ENCODE assay signal across 27 cellular contexts in the genomic region with DNA sequence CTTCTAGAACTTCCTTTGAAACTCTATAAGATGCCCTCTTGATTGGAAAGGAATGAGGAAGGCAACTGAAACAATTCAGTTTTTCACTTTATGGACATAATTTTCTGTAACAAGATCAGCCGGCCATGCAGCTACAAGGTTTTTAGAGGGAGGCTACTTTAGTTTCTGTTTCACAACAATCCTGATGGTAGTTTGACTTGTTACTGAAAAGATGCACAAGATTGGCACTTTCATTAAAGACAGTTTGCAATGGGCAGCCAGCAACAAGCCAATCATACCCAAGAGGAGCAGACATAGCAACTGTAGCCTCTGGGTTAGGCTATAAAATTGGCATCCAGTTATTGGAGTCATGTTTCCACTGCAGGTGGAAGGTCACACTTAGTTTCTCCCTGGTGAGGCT.
A peak's percentile ranks its signal among the peaks of the same experiment; 100 is the strongest.
DNase-seq lines count a peak whose midpoint lies in the region; ATAC-seq and TF ChIP-seq lines count a peak whose summit lies in the region.
"Had no signal": no experiment of that assay in that cellular context is flagged by ENCODE, and none has a peak within 500 bp of the region (broad histone marks: within the 10 kb centered on the region; RNA-seq: fewer than 3 reads in every experiment).

No MANE protein-coding gene starts in this region.

- H3K4me1 ChIP-seq in SK-N-SH (ENCODE audit: control insufficient read depth in 1 of 2, insufficient read depth in 2 of 2, low read depth in 1 of 2, low read length in 1 of 2) (0 out of 4 replicates have a peak, but pooled peaks cover 0 to 10% of the 10 kb centered on the region in 2 experiments), adipocyte (ENCODE audit: control insufficient read depth, insufficient read depth, low read length) (peaks cover 19% of the 10 kb centered on the region)
- H3K4me1 ChIP-seq: adrenal gland, BE2C, parathyroid adenoma, right lobe of liver had no signal

- H3K27ac Mint-ChIP-seq in natural killer cell = peak overlapping the region in 1 of 2 donors; percentile 64
- H3K27ac Mint-ChIP-seq in type B pancreatic cell = peak overlapping the region; percentile 79
- H3K27ac Mint-ChIP-seq in WTC11 = no peak overlapping the region
- H3K27ac Mint-ChIP-seq: activated CD8-positive, alpha-beta T cell treated with anti-CD3 and anti-CD28 coated beads, Interleukin-2, amount 10 ng/mL, durations not matched to agents 7 days and 5 days; activated T-cell treated with anti-CD3 and anti-CD28 coated beads, Interleukin-2, amount 50 U/mL, for 24 hours; dendritic cell treated with granulocyte-macrophage colony-stimulating factor and Interleukin-4, amounts not matched to agents 40 ng/mL and 50 ng/mL, for 4 days; nephron had no signal

- H3K4me3 Mint-ChIP-seq in natural killer cell (no peak overlapping the region), type B pancreatic cell (no peak overlapping the region), WTC11 (no peak overlapping the region)
- H3K4me3 Mint-ChIP-seq: activated CD8-positive, alpha-beta T cell treated with anti-CD3 and anti-CD28 coated beads, Interleukin-2, amount 10 ng/mL, durations not matched to agents 7 days and 5 days; activated T-cell treated with anti-CD3 and anti-CD28 coated beads, Interleukin-2, amount 50 U/mL, for 24 hours; dendritic cell treated with granulocyte-macrophage colony-stimulating factor and Interleukin-4, amounts not matched to agents 40 ng/mL and 50 ng/mL, for 4 days; nephron had no signal

- no peaks in the 10 kb centered on the region for H3K9me2 ChIP-seq in SK-N-SH

- POLR2A ChIA-PET in SK-N-SH (lab: Yijun Ruan, JAX) = no interaction called here
- POLR2A ChIA-PET in WTC11 (lab: Charles Lee) = no interaction called here

- intact Hi-C loops in natural killer cell (cut with micrococcal nuclease) = no loop called here
- intact Hi-C loops in sciatic nerve (cut with DNase I) = no loop called here

- TF ChIP-seq CTCF in SK-N-SH (IDR thresholded peaks at IDR 0.05) = no peak
- TF ChIP-seq CTCF in natural killer cell (IDR thresholded peaks at IDR 0.05) = no peak
- no peak for TF ChIP-seq CTCF in type B pancreatic cell (conservative IDR thresholded peaks at IDR 0.05)
- no peak for TF ChIP-seq CTCF in WTC11 (IDR thresholded peaks at IDR 0.05)

- CTCF ChIA-PET in SK-N-SH (lab: Yijun Ruan, JAX) = no interaction called here
- CTCF ChIA-PET in WTC11 (lab: Charles Lee) = no interaction called here

- ATAC-seq in SK-N-SH treated with all-trans-retinoic acid at 6 μM for 48 hours (no peak), natural killer cell (peak in 2 of 3 donors; percentile 36 to 37), sciatic nerve (no peak), WTC11 (no peak)
- ATAC-seq: activated CD4-positive, CD25-positive, alpha-beta regulatory T cell treated with anti-CD3 and anti-CD28 coated beads, Interleukin-2, amount 50 U/mL, for 24 hours; activated CD8-positive, alpha-beta T cell treated with anti-CD3 and anti-CD28 coated beads, Interleukin-2, amount 10 ng/mL, durations not matched to agents 7 days and 5 days; GM12878; left colon; right lobe of liver had no signal

- H4K20me1 ChIP-seq in SK-N-SH (ENCODE audit: insufficient read depth) = no peaks in the 10 kb centered on the region

- no peak for TF ChIP-seq RAD21 in SK-N-SH (IDR thresholded peaks at IDR 0.05; ENCODE audit: low read length)

- H3K4me1 Mint-ChIP-seq in natural killer cell (peaks cover 37 to 49% of the 10 kb centered on the region in 2 donors), type B pancreatic cell (ENCODE audit: unreplicated experiment) (peaks cover 6% of the 10 kb centered on the region), WTC11 (no peaks in the 10 kb centered on the region)

- H3K4me3 ChIP-seq in SK-N-SH (ENCODE audit: low read depth in 2 of 2, low read length in 1 of 2) (no peak overlapping the region), adipocyte (ENCODE audit: low read length) (peak overlapping the region; percentile 17)
- H3K4me3 ChIP-seq: adrenal gland, cardiac muscle cell, GM12878, heart left ventricle, right lobe of liver, SK-N-MC, tibial artery had no signal

- no peak for TF ChIP-seq EP300 in SK-N-SH (IDR thresholded peaks at IDR 0.05; ENCODE audit: borderline replicate concordance in 1 of 2, low read depth in 1 of 2, low read length in 1 of 2)

- H3K36me3 ChIP-seq in SK-N-SH (replicated peaks in 1 of 2; ENCODE audit: control insufficient read depth in 1 of 2, insufficient read depth in 2 of 2, low read length in 1 of 2) (no peaks in the 10 kb centered on the region), adipocyte (ENCODE audit: control insufficient read depth, insufficient read depth, low read length, severe bottlenecking) (peaks cover 28% of the 10 kb centered on the region)
- H3K36me3 ChIP-seq: BE2C, cardiac muscle cell, right lobe of liver had no signal

- H3K79me2 ChIP-seq in SK-N-SH (ENCODE audit: insufficient read depth) = no peaks in the 10 kb centered on the region
- H3K79me2 ChIP-seq: parathyroid adenoma had no signal

- H3K27me3 Mint-ChIP-seq in natural killer cell (ENCODE audit: low read depth in 2 of 2) (peaks cover 0 to 5% of the 10 kb centered on the region in 2 donors), type B pancreatic cell (peaks cover 7% of the 10 kb centered on the region), WTC11 (ENCODE audit: low read depth) (no peaks in the 10 kb centered on the region; the same call in 1 of the 2 replicates)
- H3K27me3 Mint-ChIP-seq: activated T-cell treated with anti-CD3 and anti-CD28 coated beads, Interleukin-2, amount 50 U/mL, for 24 hours had no signal

- no peaks in the 10 kb centered on the region for H3K9me3 Mint-ChIP-seq in natural killer cell
- peaks cover 4% of the 10 kb centered on the region for H3K9me3 Mint-ChIP-seq in type B pancreatic cell
- H3K9me3 Mint-ChIP-seq in WTC11 = no peaks in the 10 kb centered on the region; the same call in 1 of the 2 replicates
- H3K9me3 Mint-ChIP-seq: activated T-cell treated with anti-CD3 and anti-CD28 coated beads, Interleukin-2, amount 50 U/mL, for 24 hours; dendritic cell treated with granulocyte-macrophage colony-stimulating factor and Interleukin-4, amounts not matched to agents 40 ng/mL and 50 ng/mL, for 4 days; nephron had no signal

- H3K27me3 ChIP-seq in SK-N-SH (ENCODE audit: insufficient read depth) = no peaks in the 10 kb centered on the region
- H3K27me3 ChIP-seq in adipocyte (replicated peaks; ENCODE audit: control insufficient read depth, insufficient read depth, low read length) = no peaks in the 10 kb centered on the region
- H3K27me3 ChIP-seq: adrenal gland, cardiac muscle cell, right lobe of liver, tibial artery had no signal

- H3K9me3 ChIP-seq in SK-N-SH = no peaks in the 10 kb centered on the region
- H3K9me3 ChIP-seq in adipocyte (ENCODE audit: control insufficient read depth, low read length) = no peaks in the 10 kb centered on the region
- H3K9me3 ChIP-seq: adrenal gland, BE2C, heart left ventricle, right lobe of liver, tibial artery had no signal

- peak overlapping the region in 1 of 2 experiments; percentile 66; a peak in 3 of 4 replicates for H3K27ac ChIP-seq in SK-N-SH (ENCODE audit: low read depth in 2 of 2, low read length in 1 of 2)
- H3K27ac ChIP-seq: adrenal gland, cardiac muscle cell, heart left ventricle, parathyroid adenoma, right lobe of liver, SK-N-MC had no signal

- peak overlapping the region; percentile 40; the same call in 1 of the 2 replicates for H2AFZ ChIP-seq in SK-N-SH (ENCODE audit: low read depth)
- H2AFZ ChIP-seq: parathyroid adenoma had no signal

- peaks cover 6% of the 10 kb centered on the region for H3F3A ChIP-seq in SK-N-SH (replicated peaks; ENCODE audit: insufficient read depth)

- H3K4me2 ChIP-seq in SK-N-SH = 0 out of 2 replicates have a peak overlapping the region, but pooled peaks have one; percentile 4

- H3K36me3 Mint-ChIP-seq in natural killer cell = no peaks in the 10 kb centered on the region
- H3K36me3 Mint-ChIP-seq in type B pancreatic cell = no peaks in the 10 kb centered on the region
- no peaks in the 10 kb centered on the region for H3K36me3 Mint-ChIP-seq in WTC11

- 88% methylated on average over 1 of the region's 1 CpG for WGBS in SK-N-SH (ENCODE audit: low lambda C conversion rate)

- peak overlapping the region; percentile 13; the same call in 1 of the 2 replicates for H3K9ac ChIP-seq in SK-N-SH
- peak overlapping the region; percentile 39 for H3K9ac ChIP-seq in adipocyte (ENCODE audit: low read length)
- H3K9ac ChIP-seq: parathyroid adenoma had no signal

- DNase-seq in SK-N-SH = no peak
- DNase-seq in adipocyte (ENCODE audit: low read depth) = no peak
- DNase-seq in natural killer cell = no peak
- no peak for DNase-seq in type B pancreatic cell (ENCODE audit: extremely low spot score, unreplicated experiment)
- DNase-seq in sciatic nerve (ENCODE audit: low spot score) = no peak
- no peak for DNase-seq in NCI-H128 (lab: John Stamatoyannopoulos, UW; ENCODE audit: unreplicated experiment)
- DNase-seq in WTC11 (ENCODE audit: low spot score) = no peak
- DNase-seq: activated CD8-positive, alpha-beta T cell treated with anti-CD3 and anti-CD28 coated beads, Interleukin-2, amount 10 ng/mL, durations not matched to agents 7 days and 5 days; BE2C; heart left ventricle; left colon; mesendoderm; NCI-H146; NCI-H510A treated with DMSO at 0.1 percent for 48 hours; NK-92 treated with Interleukin-12 subunit alpha and Interleukin-12 subunit beta, amount 100 ng/mL, for 24 hours; right lobe of liver; tibial artery had no signal

TF ChIP-seq in SK-N-SH, 30 proteins besides CTCF, POLR2A, EP300 and RAD21 (continues in another document):
- TF ChIP-seq SIN3A (IDR thresholded peaks at IDR 0.05; ENCODE audit: borderline replicate concordance, low read depth, low read length) (no peak), YY1 (IDR thresholded peaks at IDR 0.05; ENCODE audit: low read depth) (no peak), CHD2 (IDR thresholded peaks at IDR 0.05; ENCODE audit: low read length, partially characterized antibody) (no peak)

TF ChIP-seq in SK-N-SH treated with all-trans-retinoic acid at 6 μM for 48 hours, 23 proteins besides CTCF, POLR2A, EP300 and RAD21 (continues in another document):
- no peak for TF ChIP-seq CSDC2 (CRISPR knock-in tag; IDR thresholded peaks at IDR 0.05)

TF ChIP-seq in WTC11, 78 proteins besides CTCF, POLR2A, EP300 and RAD21:
- no peak for TF ChIP-seq ZNF232 (CRISPR knock-in tag; IDR thresholded peaks at IDR 0.05)
- no peak for TF ChIP-seq SOX15 (CRISPR knock-in tag; IDR thresholded peaks at IDR 0.05)
- TF ChIP-seq, protein P1, sequence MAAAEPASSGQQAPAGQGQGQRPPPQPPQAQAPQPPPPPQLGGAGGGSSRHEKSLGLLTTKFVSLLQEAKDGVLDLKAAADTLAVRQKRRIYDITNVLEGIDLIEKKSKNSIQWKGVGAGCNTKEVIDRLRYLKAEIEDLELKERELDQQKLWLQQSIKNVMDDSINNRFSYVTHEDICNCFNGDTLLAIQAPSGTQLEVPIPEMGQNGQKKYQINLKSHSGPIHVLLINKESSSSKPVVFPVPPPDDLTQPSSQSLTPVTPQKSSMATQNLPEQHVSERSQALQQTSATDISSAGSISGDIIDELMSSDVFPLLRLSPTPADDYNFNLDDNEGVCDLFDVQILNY (CRISPR knock-in tag; IDR thresholded peaks at IDR 0.05) = no peak

Comparison
In these comparisons a context has a peak if more than half of its experiments do, and no peak if none do; other contexts are left out.
1. ATAC-seq: peak in natural killer cell (2 of 3); none in SK-N-SH treated with all-trans-retinoic acid at 6 μM for 48 hours (single experiment), sciatic nerve (single experiment) and WTC11 (single experiment).